In the genomic region with DNA sequence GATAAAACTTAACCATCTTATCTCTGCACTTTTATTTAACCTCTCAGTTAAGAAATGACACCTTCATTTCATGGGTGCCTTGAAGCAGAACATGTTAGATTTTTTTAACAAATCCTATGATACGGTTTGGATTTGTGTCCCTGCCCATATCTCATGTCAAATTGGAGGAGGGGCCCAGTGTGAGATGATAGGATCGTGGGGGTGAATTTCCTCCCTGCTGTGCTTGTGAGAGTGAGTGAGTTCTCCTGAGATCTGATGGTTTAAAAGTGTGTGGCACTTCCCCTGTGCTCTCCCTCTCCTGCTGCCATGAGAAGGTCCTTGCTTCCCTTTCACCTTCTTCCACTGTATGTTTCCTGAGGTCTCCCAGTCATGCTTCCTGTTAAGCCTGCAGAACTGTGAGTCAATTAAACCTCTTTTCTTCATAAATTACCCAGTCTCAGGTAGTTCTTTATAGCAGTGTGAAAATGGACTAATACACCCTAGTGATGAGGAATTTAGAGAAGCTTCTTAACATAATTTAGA, we compare ENCODE assay signal across 1 cellular context.
TF ChIP-seq lines count a peak whose summit lies in the region.

No MANE protein-coding gene starts in this region.

TF ChIP-seq in K562, 482 proteins besides CTCF, POLR2A, EP300 and RAD21 (continued from another document):
- no peak for TF ChIP-seq PBX2 (CRISPR knock-in tag; IDR thresholded peaks at IDR 0.05; ENCODE audit: low read depth)
- 0 out of 2 replicates have a peak, but pooled peaks have one; percentile 23 for TF ChIP-seq PBX2 (tag; conservative IDR thresholded peaks at IDR 0.05; ENCODE audit: low read depth)
- TF ChIP-seq, protein P1, sequence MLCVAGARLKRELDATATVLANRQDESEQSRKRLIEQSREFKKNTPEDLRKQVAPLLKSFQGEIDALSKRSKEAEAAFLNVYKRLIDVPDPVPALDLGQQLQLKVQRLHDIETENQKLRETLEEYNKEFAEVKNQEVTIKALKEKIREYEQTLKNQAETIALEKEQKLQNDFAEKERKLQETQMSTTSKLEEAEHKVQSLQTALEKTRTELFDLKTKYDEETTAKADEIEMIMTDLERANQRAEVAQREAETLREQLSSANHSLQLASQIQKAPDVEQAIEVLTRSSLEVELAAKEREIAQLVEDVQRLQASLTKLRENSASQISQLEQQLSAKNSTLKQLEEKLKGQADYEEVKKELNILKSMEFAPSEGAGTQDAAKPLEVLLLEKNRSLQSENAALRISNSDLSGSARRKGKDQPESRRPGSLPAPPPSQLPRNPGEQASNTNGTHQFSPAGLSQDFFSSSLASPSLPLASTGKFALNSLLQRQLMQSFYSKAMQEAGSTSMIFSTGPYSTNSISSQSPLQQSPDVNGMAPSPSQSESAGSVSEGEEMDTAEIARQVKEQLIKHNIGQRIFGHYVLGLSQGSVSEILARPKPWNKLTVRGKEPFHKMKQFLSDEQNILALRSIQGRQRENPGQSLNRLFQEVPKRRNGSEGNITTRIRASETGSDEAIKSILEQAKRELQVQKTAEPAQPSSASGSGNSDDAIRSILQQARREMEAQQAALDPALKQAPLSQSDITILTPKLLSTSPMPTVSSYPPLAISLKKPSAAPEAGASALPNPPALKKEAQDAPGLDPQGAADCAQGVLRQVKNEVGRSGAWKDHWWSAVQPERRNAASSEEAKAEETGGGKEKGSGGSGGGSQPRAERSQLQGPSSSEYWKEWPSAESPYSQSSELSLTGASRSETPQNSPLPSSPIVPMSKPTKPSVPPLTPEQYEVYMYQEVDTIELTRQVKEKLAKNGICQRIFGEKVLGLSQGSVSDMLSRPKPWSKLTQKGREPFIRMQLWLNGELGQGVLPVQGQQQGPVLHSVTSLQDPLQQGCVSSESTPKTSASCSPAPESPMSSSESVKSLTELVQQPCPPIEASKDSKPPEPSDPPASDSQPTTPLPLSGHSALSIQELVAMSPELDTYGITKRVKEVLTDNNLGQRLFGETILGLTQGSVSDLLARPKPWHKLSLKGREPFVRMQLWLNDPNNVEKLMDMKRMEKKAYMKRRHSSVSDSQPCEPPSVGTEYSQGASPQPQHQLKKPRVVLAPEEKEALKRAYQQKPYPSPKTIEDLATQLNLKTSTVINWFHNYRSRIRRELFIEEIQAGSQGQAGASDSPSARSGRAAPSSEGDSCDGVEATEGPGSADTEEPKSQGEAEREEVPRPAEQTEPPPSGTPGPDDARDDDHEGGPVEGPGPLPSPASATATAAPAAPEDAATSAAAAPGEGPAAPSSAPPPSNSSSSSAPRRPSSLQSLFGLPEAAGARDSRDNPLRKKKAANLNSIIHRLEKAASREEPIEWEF (CRISPR knock-in tag; IDR thresholded peaks at IDR 0.05), result no peak
- no peak for TF ChIP-seq EHMT2 (IDR thresholded peaks at IDR 0.05)
